In genomic region chr9:120936764-120937122, GRCh38 we compare ENCODE assay signal across 2 cellular contexts.
TF ChIP-seq lines count a peak whose summit lies in the region.

No MANE protein-coding gene starts in this region.

TF ChIP-seq in HCT116, 20 proteins besides CTCF, POLR2A, EP300 and RAD21 (continued from another document):
- TF ChIP-seq, protein P1, sequence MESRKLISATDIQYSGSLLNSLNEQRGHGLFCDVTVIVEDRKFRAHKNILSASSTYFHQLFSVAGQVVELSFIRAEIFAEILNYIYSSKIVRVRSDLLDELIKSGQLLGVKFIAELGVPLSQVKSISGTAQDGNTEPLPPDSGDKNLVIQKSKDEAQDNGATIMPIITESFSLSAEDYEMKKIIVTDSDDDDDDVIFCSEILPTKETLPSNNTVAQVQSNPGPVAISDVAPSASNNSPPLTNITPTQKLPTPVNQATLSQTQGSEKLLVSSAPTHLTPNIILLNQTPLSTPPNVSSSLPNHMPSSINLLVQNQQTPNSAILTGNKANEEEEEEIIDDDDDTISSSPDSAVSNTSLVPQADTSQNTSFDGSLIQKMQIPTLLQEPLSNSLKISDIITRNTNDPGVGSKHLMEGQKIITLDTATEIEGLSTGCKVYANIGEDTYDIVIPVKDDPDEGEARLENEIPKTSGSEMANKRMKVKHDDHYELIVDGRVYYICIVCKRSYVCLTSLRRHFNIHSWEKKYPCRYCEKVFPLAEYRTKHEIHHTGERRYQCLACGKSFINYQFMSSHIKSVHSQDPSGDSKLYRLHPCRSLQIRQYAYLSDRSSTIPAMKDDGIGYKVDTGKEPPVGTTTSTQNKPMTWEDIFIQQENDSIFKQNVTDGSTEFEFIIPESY (IDR thresholded peaks at IDR 0.05; ENCODE audit: extremely low read depth, insufficient replicate concordance, low read length): no peak

TF ChIP-seq in endothelial cell of umbilical vein, 7 proteins besides CTCF, POLR2A, EP300 and RAD21 (continued from another document):
- no peak for TF ChIP-seq MAX (IDR thresholded peaks at IDR 0.05; ENCODE audit: insufficient read depth, insufficient read length)
